ENCODE assay signal across 1 cellular context in genomic region chr1:156095906-156096508, GRCh38.
TF ChIP-seq lines count a peak whose summit lies in the region.

No MANE protein-coding gene starts in this region.

TF ChIP-seq in HepG2, 621 proteins besides CTCF, POLR2A, EP300 and RAD21:
- TF ChIP-seq ZNF710 (CRISPR knock-in tag; IDR thresholded peaks at IDR 0.05; ENCODE audit: borderline replicate concordance) (no peak), CEBPB (IDR thresholded peaks at IDR 0.05; ENCODE audit: borderline replicate concordance, low read depth, low read length) (peak; percentile 24; the same call in 1 of the 2 replicates)
TF ChIP-seq in HepG2: peak in this region for 1.
